Comparison of ENCODE assay signal across 32 cellular contexts in the genomic region with DNA sequence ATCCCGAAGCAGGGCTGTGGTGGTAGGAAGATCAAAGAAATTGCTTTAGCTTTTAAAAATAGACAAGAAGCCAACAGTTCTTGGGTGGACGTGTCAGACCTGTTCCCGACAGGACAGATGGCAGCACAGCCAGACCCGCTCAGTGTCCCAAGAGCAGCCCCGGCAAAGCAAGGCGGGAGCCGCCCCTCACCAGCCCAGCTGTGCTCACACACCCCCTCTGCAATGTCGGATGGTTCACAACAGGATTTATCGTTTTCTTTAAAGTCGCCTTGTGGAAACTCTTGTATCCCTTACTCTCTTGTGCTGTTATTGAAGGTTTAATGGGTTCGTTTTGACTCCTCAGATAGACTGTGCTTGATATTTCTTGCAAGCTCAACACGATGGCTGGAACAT.
DNase-seq lines count a peak whose midpoint lies in the region; ATAC-seq and TF ChIP-seq lines count a peak whose summit lies in the region.
"Had no signal": no experiment of that assay in that cellular context is flagged by ENCODE, and none has a peak within 500 bp of the region (broad histone marks: within the 10 kb centered on the region; RNA-seq: fewer than 3 reads in every experiment).

No MANE protein-coding gene starts in this region.

- no TSS peak for BruUV-seq in Panc1 (replicated peaks; lab: Mats Ljungman, UMichigan)

- TF ChIP-seq POLR2A in esophagus squamous epithelium (IDR thresholded peaks at IDR 0.05) = no peak

- CTCF ChIA-PET in Panc1 (lab: Charles Lee) = no interaction called here

- in situ Hi-C loops in Panc1 (cut with HindIII; ENCODE audit: low pct_unique_long_range_greater_than_20kb, low sequenced_read_pairs) = no loop called here

- H3K4me3 ChIP-seq in Panc1 (ENCODE audit: low read depth in 2 of 2, low read length in 2 of 2) = no peak overlapping the region
- H3K4me3 ChIP-seq in esophagus squamous epithelium = peak overlapping the region in 1 of 4 donors; percentile 10
- H3K4me3 ChIP-seq in stomach smooth muscle (ENCODE audit: low read length in 2 of 2) = peak overlapping the region in 1 of 2 donors; percentile 16
- H3K4me3 ChIP-seq: K562, thyroid gland had no signal

- peak overlapping the region in 1 of 3 experiments; percentile 38 for H3K4me3 Mint-ChIP-seq in nephron
- H3K4me3 Mint-ChIP-seq in stimulated activated naive CD8-positive, alpha-beta T cell treated with anti-CD3 and anti-CD28 coated beads, Interleukin-15, amount 100 ng/mL, for 72 hours = no peak overlapping the region
- H3K4me3 Mint-ChIP-seq: naive thymus-derived CD8-positive, alpha-beta T cell had no signal

- ATAC-seq in Panc1 = peak; percentile 34; the same call in 1 of the 2 replicates
- ATAC-seq in stimulated activated naive CD8-positive, alpha-beta T cell treated with anti-CD3 and anti-CD28 coated beads, Interleukin-15, amount 100 ng/mL, for 72 hours = no peak
- ATAC-seq in GM21423 (IDR thresholded peaks at IDR 0.05; ENCODE audit: unreplicated experiment) = no peak
- ATAC-seq: foreskin keratinocyte; K562; naive thymus-derived CD8-positive, alpha-beta T cell; PC-3 had no signal

- H3K27me3 ChIP-seq in Panc1 (ENCODE audit: control insufficient read depth, insufficient read depth, low read length) (peaks cover 14% of the 10 kb centered on the region), esophagus squamous epithelium (peaks cover 0 to 4% (median 0%) of the 10 kb centered on the region in 4 donors), stomach smooth muscle (ENCODE audit: control insufficient read depth in 1 of 2, insufficient read depth in 2 of 2, low read length in 2 of 2) (no peaks in the 10 kb centered on the region)
- H3K27me3 ChIP-seq: BE2C, breast epithelium, thyroid gland had no signal

- POLR2A ChIA-PET in Panc1 (lab: Charles Lee) = no interaction called here

- H3K9me3 ChIP-seq in Panc1 (ENCODE audit: control insufficient read depth, insufficient read depth, low read depth, low read length) = no peaks in the 10 kb centered on the region
- H3K9me3 ChIP-seq in esophagus squamous epithelium = no peaks in the 10 kb centered on the region
- H3K9me3 ChIP-seq in stomach smooth muscle (ENCODE audit: control insufficient read depth in 2 of 2, low read length in 2 of 2) = no peaks in the 10 kb centered on the region
- H3K9me3 ChIP-seq: BE2C, breast epithelium, thyroid gland had no signal

- H3K9me3 Mint-ChIP-seq in nephron = peaks cover 3% of the 10 kb centered on the region
- H3K9me3 Mint-ChIP-seq in stimulated activated naive CD8-positive, alpha-beta T cell treated with anti-CD3 and anti-CD28 coated beads, Interleukin-15, amount 100 ng/mL, for 72 hours = no peaks in the 10 kb centered on the region
- H3K9me3 Mint-ChIP-seq: naive thymus-derived CD8-positive, alpha-beta T cell had no signal

- intact Hi-C loops in Panc1 (cut with micrococcal nuclease; ENCODE audit: unreplicated experiment) = loop anchor here (10.0 kb wide), 1 partner anchor 374 kb away; no protein-coding TSS in a partner anchor
- intact Hi-C loops in esophagus squamous epithelium (cut with DNase I) = no loop called here

- 65 to 74% methylated on average over 12 of the region's 12 CpGs for WGBS in esophagus squamous epithelium, 2 donors

- DNase-seq in Panc1 (ENCODE audit: low read depth, low spot score) (no peak), esophagus squamous epithelium (lab: John Stamatoyannopoulos, UW) (no peak), occipital lobe (lab: John Stamatoyannopoulos, UW) (no peak), NOMO-1 treated with dmso at 0.1 percent for 144 hours (lab: John Stamatoyannopoulos, UW; ENCODE audit: unreplicated experiment) (no peak)
- no peak for DNase-seq in stimulated activated naive CD8-positive, alpha-beta T cell treated with anti-CD3 and anti-CD28 coated beads, Interleukin-15, amount 100 ng/mL, for 72 hours
- DNase-seq: ACHN; activated CD4-positive, alpha-beta T cell treated with anti-CD3 and anti-CD28 coated beads, Interleukin-2, amount 50 U/mL, for 1 hour; activated naive CD4-positive, alpha-beta T cell; activated T-cell treated with anti-CD3 and anti-CD28 coated beads, Interleukin-2, amount 50 U/mL, for 48 hours; amniotic stem cell; BE2C; DMS53; effector CD8-positive, alpha-beta T cell; foreskin keratinocyte; HCEC 1CT; naive thymus-derived CD8-positive, alpha-beta T cell; NCI-H1105; NCI-H187 treated with DMSO at 0.1 percent for 48 hours; NCI-H2171 treated with DMSO at 0.1 percent for 48 hours; NCI-H510A treated with DMSO at 0.1 percent for 48 hours; PC-3; SHP77 treated with DMSO at 0.1 percent for 48 hours; stimulated activated naive CD4-positive, alpha-beta T cell; SW 1271; T-helper 9 cell; thyroid gland had no signal

- no peak overlapping the region for H3K27ac ChIP-seq in Panc1 (ENCODE audit: low read length)
- H3K27ac ChIP-seq in esophagus squamous epithelium = peak overlapping the region; percentile 2 to 68 (median 46)
- H3K27ac ChIP-seq in stomach smooth muscle (ENCODE audit: low read length) = peak overlapping the region; percentile 84
- H3K27ac ChIP-seq: epithelial cell of prostate, foreskin keratinocyte, thyroid gland had no signal

- no peaks in the 10 kb centered on the region for H3K36me3 Mint-ChIP-seq in nephron (ENCODE audit: low read depth)
- H3K36me3 Mint-ChIP-seq: naive thymus-derived CD8-positive, alpha-beta T cell had no signal

- H3K36me3 ChIP-seq in Panc1 (ENCODE audit: control insufficient read depth, insufficient read depth, low read length) = no peaks in the 10 kb centered on the region
- no peaks in the 10 kb centered on the region for H3K36me3 ChIP-seq in esophagus squamous epithelium
- no peaks in the 10 kb centered on the region for H3K36me3 ChIP-seq in stomach smooth muscle (ENCODE audit: control insufficient read depth in 2 of 2, insufficient read depth in 2 of 2, low read length in 2 of 2)
- H3K36me3 ChIP-seq: BE2C, breast epithelium, thyroid gland had no signal

- H3K27me3 Mint-ChIP-seq in nephron (ENCODE audit: low read depth) = no peaks in the 10 kb centered on the region
- peaks cover 36% of the 10 kb centered on the region for H3K27me3 Mint-ChIP-seq in stimulated activated naive CD8-positive, alpha-beta T cell treated with anti-CD3 and anti-CD28 coated beads, Interleukin-15, amount 100 ng/mL, for 72 hours

- peaks cover 38% of the 10 kb centered on the region for H3K4me1 Mint-ChIP-seq in nephron
- H3K4me1 Mint-ChIP-seq in stimulated activated naive CD8-positive, alpha-beta T cell treated with anti-CD3 and anti-CD28 coated beads, Interleukin-15, amount 100 ng/mL, for 72 hours = no peaks in the 10 kb centered on the region
- H3K4me1 Mint-ChIP-seq: naive thymus-derived CD8-positive, alpha-beta T cell had no signal

- peak overlapping the region; percentile 6 to 20 for H3K9ac ChIP-seq in stomach smooth muscle (ENCODE audit: low read length in 2 of 2)

- H3K4me1 ChIP-seq in Panc1 (ENCODE audit: control insufficient read depth, insufficient read depth, low read length) (no peaks in the 10 kb centered on the region), esophagus squamous epithelium (peaks cover 0 to 24% (median 9%) of the 10 kb centered on the region in 3 donors), stomach smooth muscle (ENCODE audit: control insufficient read depth, insufficient read depth, low read length) (peaks cover 24% of the 10 kb centered on the region)
- H3K4me1 ChIP-seq: BE2C, breast epithelium, foreskin keratinocyte, thyroid gland had no signal

- H3K27ac Mint-ChIP-seq in nephron = peak overlapping the region; percentile 83 to 93 (median 89)
- H3K27ac Mint-ChIP-seq in stimulated activated naive CD8-positive, alpha-beta T cell treated with anti-CD3 and anti-CD28 coated beads, Interleukin-15, amount 100 ng/mL, for 72 hours = no peak overlapping the region

- TF ChIP-seq CTCF in Panc1 (IDR thresholded peaks at IDR 0.05) = no peak
- TF ChIP-seq CTCF in esophagus squamous epithelium (IDR thresholded peaks at IDR 0.05) = no peak
- no peak for TF ChIP-seq CTCF in nephron (IDR thresholded peaks at IDR 0.05; ENCODE audit: unreplicated experiment in 3 of 3)

Comparison
In these comparisons a context has a peak if more than half of its experiments do, and no peak if none do; other contexts are left out.
1. H3K27ac Mint-ChIP-seq: peak in nephron (3 of 3); none in stimulated activated naive CD8-positive, alpha-beta T cell treated with anti-CD3 and anti-CD28 coated beads, Interleukin-15, amount 100 ng/mL, for 72 hours (0 of 2).